Comparison of ENCODE assay signal across 11 cellular contexts in the genomic region with DNA sequence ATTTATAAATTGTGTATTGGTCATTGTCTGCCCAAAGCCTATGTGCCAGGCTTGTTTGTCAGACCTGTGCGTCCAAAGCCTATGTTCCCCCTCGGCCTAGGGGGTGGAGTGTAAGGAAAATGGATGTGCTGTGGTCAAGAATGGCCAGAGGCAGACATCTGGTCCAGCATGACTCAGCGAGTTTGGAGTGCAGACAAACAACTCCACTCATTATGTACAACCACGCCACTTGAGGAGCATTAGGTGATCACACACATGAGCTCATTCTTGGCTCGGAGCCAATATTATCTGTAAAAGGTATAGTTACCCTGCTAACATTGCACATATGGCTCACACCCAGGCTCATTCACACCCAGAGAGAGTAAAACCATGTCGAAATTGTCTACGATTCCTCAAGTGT.
DNase-seq lines count a peak whose midpoint lies in the region; ATAC-seq, FAIRE-seq and TF ChIP-seq lines count a peak whose summit lies in the region.
"Had no signal": no experiment of that assay in that cellular context is flagged by ENCODE, and none has a peak within 500 bp of the region (broad histone marks: within the 10 kb centered on the region; RNA-seq: fewer than 3 reads in every experiment).

No MANE protein-coding gene starts in this region.

- POLR2A ChIA-PET in H1 (lab: Charles Lee; ENCODE audit: partially characterized antibody) = no interaction called here

- no peaks in the 10 kb centered on the region for H4K20me1 ChIP-seq in H1 (replicated peaks in 1 of 2; ENCODE audit: control insufficient read depth in 1 of 2, insufficient read depth in 2 of 2, low read length in 2 of 2)

- no peak overlapping the region for H2BK20ac ChIP-seq in H1 (ENCODE audit: low read length)

- no peak overlapping the region for H3K4me2 ChIP-seq in H1 (ENCODE audit: insufficient read depth in 1 of 2, low read depth in 2 of 2, low read length in 2 of 2)

- H3K14ac ChIP-seq in H1 (ENCODE audit: insufficient read length) = no peak overlapping the region

- peak overlapping the region; percentile 66 for H3K27ac Mint-ChIP-seq in type B pancreatic cell
- H3K27ac Mint-ChIP-seq: nephron had no signal

- H2BK120ac ChIP-seq in H1 (replicated peaks; ENCODE audit: low read depth, low read length) = no peak overlapping the region

- TF ChIP-seq RAD21 in H1 (IDR thresholded peaks at IDR 0.05 in 1 of 2, conservative IDR thresholded peaks at IDR 0.05 in 1 of 2; ENCODE audit: low read depth in 2 of 2, low read length in 2 of 2) = no peak

- H3K36me3 Mint-ChIP-seq in type B pancreatic cell = no peaks in the 10 kb centered on the region

- no peaks in the 10 kb centered on the region for H3K27me3 Mint-ChIP-seq in type B pancreatic cell

- no peaks in the 10 kb centered on the region for H3K79me2 ChIP-seq in H1 (ENCODE audit: control insufficient read depth in 1 of 2, insufficient read depth in 2 of 2, low read length in 2 of 2)

- no peak overlapping the region for H3K27ac ChIP-seq in H1 (ENCODE audit: low read depth, low read length)

- 0 out of 2 replicates have a peak overlapping the region, but pooled peaks have one; percentile 62 for H2AFZ ChIP-seq in H1 (ENCODE audit: low read length)

- no peak for FAIRE-seq in H1 (lab: Jason Lieb, UNC)

- no peaks in the 10 kb centered on the region for H3K27me3 ChIP-seq in H1 (replicated peaks in 1 of 4; ENCODE audit: control insufficient read depth in 3 of 4, extremely low read depth in 1 of 4, insufficient read depth in 3 of 4, low read length in 3 of 4)

- no peak overlapping the region for H4K91ac ChIP-seq in H1 (replicated peaks; ENCODE audit: insufficient read length, low read length)

- no peak overlapping the region for H3K9ac ChIP-seq in H1 (replicated peaks in 1 of 4; ENCODE audit: extremely low read depth in 1 of 4, low read depth in 3 of 4, low read length in 3 of 4)

- peaks cover 6% of the 10 kb centered on the region for H3K4me1 Mint-ChIP-seq in type B pancreatic cell (ENCODE audit: unreplicated experiment)
- H3K4me1 Mint-ChIP-seq: nephron had no signal

- no peak overlapping the region for H2BK12ac ChIP-seq in H1 (ENCODE audit: low read depth, low read length)

- no peaks in the 10 kb centered on the region for H3K79me1 ChIP-seq in H1 (ENCODE audit: low read depth, low read length)

- H4K5ac ChIP-seq in H1 (ENCODE audit: insufficient read length, low read depth, low read length) = no peak overlapping the region

- H4K8ac ChIP-seq in H1 (ENCODE audit: extremely low read depth, insufficient read depth, low read length) = no peak overlapping the region

- no peak for TF ChIP-seq POLR2A in H1 (IDR thresholded peaks at IDR 0.05; ENCODE audit: control extremely low read depth in 1 of 2, low read depth in 2 of 2, low read length in 2 of 2)

- TF ChIP-seq CTCF in H1 (IDR thresholded peaks at IDR 0.05; ENCODE audit: control extremely low read depth in 1 of 3, insufficient read depth in 1 of 3, low read depth in 1 of 3, low read length in 3 of 3) (no peak), type B pancreatic cell (conservative IDR thresholded peaks at IDR 0.05) (no peak)

- no peak overlapping the region for H3K4ac ChIP-seq in H1 (replicated peaks; ENCODE audit: insufficient read length, low read depth, low read length)

- peak; percentile 4 for DNase-seq in SIG-M5 treated with dmso at 0.1 percent for 504 hours (lab: John Stamatoyannopoulos, UW; ENCODE audit: unreplicated experiment)
- no peak for DNase-seq in SIG-M5 (lab: John Stamatoyannopoulos, UW)
- peak; percentile 69 to 85 for DNase-seq in NCI-H446 (lab: John Stamatoyannopoulos, UW)
- no peak for DNase-seq in H1 (ENCODE audit: low read depth in 1 of 2, low spot score in 2 of 2)
- DNase-seq in type B pancreatic cell (ENCODE audit: extremely low spot score, unreplicated experiment) = no peak
- no peak for DNase-seq in stimulated activated naive CD4-positive, alpha-beta T cell treated with Interleukin-2 at 50 U/mL for 16 hours (lab: John Stamatoyannopoulos, UW)
- no peak for DNase-seq in nucleus accumbens (lab: John Stamatoyannopoulos, UW)
- DNase-seq: activated CD4-positive, alpha-beta T cell treated with anti-CD3 and anti-CD28 coated beads, Interleukin-2, amount 50 U/mL, for 4 hours; KG1 had no signal

- H3K18ac ChIP-seq in H1 (ENCODE audit: extremely low read depth, low read length) = no peak overlapping the region

- no peak for ATAC-seq in HG03108 (IDR thresholded peaks at IDR 0.05; ENCODE audit: unreplicated experiment)

- H3K4me3 ChIP-seq in H1 (ENCODE audit: extremely low read depth in 1 of 4, insufficient read depth in 2 of 4, low read depth in 3 of 4, low read length in 4 of 4) = no peak overlapping the region

- no peak overlapping the region for H2BK15ac ChIP-seq in H1 (ENCODE audit: low read length)

- no peak overlapping the region for H2AK5ac ChIP-seq in H1 (ENCODE audit: low read depth, low read length)

- H3K9me3 Mint-ChIP-seq in type B pancreatic cell = no peaks in the 10 kb centered on the region

- no peaks in the 10 kb centered on the region for H3K36me3 ChIP-seq in H1 (ENCODE audit: control insufficient read depth in 2 of 4, insufficient read depth in 4 of 4, low read length in 3 of 4)

- no peak for TF ChIP-seq EP300 in H1 (IDR thresholded peaks at IDR 0.05; ENCODE audit: borderline replicate concordance in 1 of 2, low read depth in 2 of 2, low read length in 2 of 2)

- H3K4me3 Mint-ChIP-seq in type B pancreatic cell = no peak overlapping the region
- H3K4me3 Mint-ChIP-seq: nephron had no signal

- H3K9me3 ChIP-seq in H1 (ENCODE audit: insufficient read depth in 2 of 2, low read depth in 1 of 2, low read length in 1 of 2) = peaks cover 0 to 8% of the 10 kb centered on the region in 2 experiments; a peak in 1 of 4 replicates

- no peaks in the 10 kb centered on the region for H3K4me1 ChIP-seq in H1 (replicated peaks in 1 of 4; ENCODE audit: control insufficient read depth in 3 of 4, insufficient read depth in 4 of 4, low read length in 3 of 4)

- CTCF ChIA-PET in H1 (lab: Charles Lee; ENCODE audit: partially characterized antibody) = interaction anchor here (1.4 kb wide), 1 partner anchor 143 kb away, joined by 3 read pairs; no protein-coding TSS in a partner anchor

- 98% methylated on average over 7 of the region's 7 CpGs; no CpG with 5 or more reads in 1 of the 2 experiments for WGBS in H1 (ENCODE audit: extremely low coverage in 1 of 2, insufficient coverage in 1 of 2, insufficient read length in 1 of 2, insufficient replicate concordance in 2 of 2, low coverage in 1 of 2, low lambda C conversion rate in 2 of 2, missing lambda C conversion rate in 1 of 2), 2 experiments

- H3K23ac ChIP-seq in H1 (ENCODE audit: insufficient read length) = no peak overlapping the region

- no peak overlapping the region; the same call in 1 of the 2 replicates for H2BK5ac ChIP-seq in H1 (ENCODE audit: low read depth, low read length)

- no peak overlapping the region for H3K56ac ChIP-seq in H1 (replicated peaks; ENCODE audit: insufficient read length, low read depth, low read length)

- H3K23me2 ChIP-seq in H1 (ENCODE audit: low read depth, low read length) = no peaks in the 10 kb centered on the region

TF ChIP-seq in H1, 55 proteins besides CTCF, POLR2A, EP300 and RAD21 (continues in another document):
- TF ChIP-seq, protein P1, sequence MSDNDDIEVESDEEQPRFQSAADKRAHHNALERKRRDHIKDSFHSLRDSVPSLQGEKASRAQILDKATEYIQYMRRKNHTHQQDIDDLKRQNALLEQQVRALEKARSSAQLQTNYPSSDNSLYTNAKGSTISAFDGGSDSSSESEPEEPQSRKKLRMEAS (IDR thresholded peaks at IDR 0.05) = no peak
- TF ChIP-seq, protein P2, sequence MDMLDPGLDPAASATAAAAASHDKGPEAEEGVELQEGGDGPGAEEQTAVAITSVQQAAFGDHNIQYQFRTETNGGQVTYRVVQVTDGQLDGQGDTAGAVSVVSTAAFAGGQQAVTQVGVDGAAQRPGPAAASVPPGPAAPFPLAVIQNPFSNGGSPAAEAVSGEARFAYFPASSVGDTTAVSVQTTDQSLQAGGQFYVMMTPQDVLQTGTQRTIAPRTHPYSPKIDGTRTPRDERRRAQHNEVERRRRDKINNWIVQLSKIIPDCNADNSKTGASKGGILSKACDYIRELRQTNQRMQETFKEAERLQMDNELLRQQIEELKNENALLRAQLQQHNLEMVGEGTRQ (IDR thresholded peaks at IDR 0.05; ENCODE audit: low read length) = no peak
- TF ChIP-seq NANOG (IDR thresholded peaks at IDR 0.05; ENCODE audit: insufficient read depth, low read depth, low read length, poor library complexity, severe bottlenecking) (no peak), SIX5 (IDR thresholded peaks at IDR 0.05; ENCODE audit: low read depth, low read length) (no peak), RNF2 (IDR thresholded peaks at IDR 0.05; ENCODE audit: borderline replicate concordance, low read depth, low read length, missing control alignments, poor library complexity, severe bottlenecking) (no peak), CHD2 (IDR thresholded peaks at IDR 0.05; ENCODE audit: low read length) (no peak), SUZ12 (IDR thresholded peaks at IDR 0.05; ENCODE audit: low read length) (no peak), TAF7 (optimal IDR thresholded peaks at IDR 0.05; ENCODE audit: borderline replicate concordance, low read depth, low read length) (no peak), POLR2AphosphoS5 (IDR thresholded peaks at IDR 0.05; ENCODE audit: low read depth, low read length) (no peak), ASH2L (IDR thresholded peaks at IDR 0.05; ENCODE audit: low read length) (no peak), TCF12 (IDR thresholded peaks at IDR 0.05; ENCODE audit: low read depth, low read length) (no peak), CBX5 (IDR thresholded peaks at IDR 0.05; ENCODE audit: low read depth, low read length) (no peak), MAFK (IDR thresholded peaks at IDR 0.05; ENCODE audit: low read depth, low read length) (no peak), SIRT6 (IDR thresholded peaks at IDR 0.05; ENCODE audit: low read length) (no peak), KDM5A (IDR thresholded peaks at IDR 0.05; ENCODE audit: low read length) (no peak)
- TF ChIP-seq, protein P3, sequence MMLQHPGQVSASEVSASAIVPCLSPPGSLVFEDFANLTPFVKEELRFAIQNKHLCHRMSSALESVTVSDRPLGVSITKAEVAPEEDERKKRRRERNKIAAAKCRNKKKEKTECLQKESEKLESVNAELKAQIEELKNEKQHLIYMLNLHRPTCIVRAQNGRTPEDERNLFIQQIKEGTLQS (IDR thresholded peaks at IDR 0.05; ENCODE audit: insufficient read depth, low read depth, low read length) = no peak

Comparison
In these comparisons a context has a peak if more than half of its experiments do, and no peak if none do; other contexts are left out.
1. DNase-seq: peak in SIG-M5 treated with dmso at 0.1 percent for 504 hours (single experiment) and NCI-H446 (2 of 2); none in SIG-M5 (single experiment), H1 (0 of 2), type B pancreatic cell (single experiment), stimulated activated naive CD4-positive, alpha-beta T cell treated with Interleukin-2 at 50 U/mL for 16 hours (single experiment) and nucleus accumbens (0 of 56).